In the genomic region with DNA sequence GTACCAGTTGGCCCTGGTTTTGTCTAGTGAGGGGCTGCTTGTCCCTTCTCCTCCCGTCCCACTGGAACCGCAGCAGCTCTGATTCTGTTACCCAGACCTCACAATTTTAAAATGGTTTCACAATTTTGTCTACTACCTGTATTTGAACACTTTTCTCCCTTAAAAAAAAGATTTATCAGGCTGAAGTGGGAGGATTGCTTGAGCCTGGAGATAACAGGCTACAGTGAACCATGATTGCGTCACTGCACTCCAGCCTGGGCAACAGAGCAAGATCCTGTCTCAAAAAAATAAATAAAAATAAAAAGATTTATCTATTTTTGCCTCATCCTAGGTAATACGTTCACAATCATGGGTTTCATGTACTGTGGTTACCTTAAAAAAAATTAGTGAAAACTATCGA, we compare ENCODE assay signal across 8 cellular contexts. TPM values are rescaled to one million over a fixed set of nuclear protein-coding genes. Genes with fewer than 3 reads are reported as not detected.
DNase-seq lines count a peak whose midpoint lies in the region; ATAC-seq and TF ChIP-seq lines count a peak whose summit lies in the region.

No MANE protein-coding gene starts in this region.

- ATAC-seq in activated T-cell treated with anti-CD3 and anti-CD28 coated beads, Interleukin-2, amount 50 U/mL, for 72 hours (replicated peaks in 1 of 2), result no peak
- ATAC-seq in stimulated activated naive B cell treated with anti-CD40 and anti-IgM and Interleukin-4, amounts not matched to agents 10 μg/mL and 1 μg/mL and 100 μg/mL, for 72 hours (replicated peaks), result no peak
- ATAC-seq in GM18519 (IDR thresholded peaks at IDR 0.05; ENCODE audit: low FRiP score, unreplicated experiment), result no peak
- no peak for ATAC-seq in HG03354 (IDR thresholded peaks at IDR 0.05; ENCODE audit: poor library complexity, severe bottlenecking, unreplicated experiment)

- peaks cover 4% of the 10 kb centered on the region for H3K36me3 ChIP-seq in iPS-15b (ENCODE audit: control insufficient read depth, insufficient read depth, low read length)

- no peak for TF ChIP-seq CTCF in HL-60 (IDR thresholded peaks at IDR 0.05; ENCODE audit: insufficient read depth, low read length)

- no peaks in the 10 kb centered on the region for H3K27me3 Mint-ChIP-seq in activated T-cell treated with anti-CD3 and anti-CD28 coated beads, Interleukin-2, amount 50 U/mL, for 72 hours (ENCODE audit: low read depth)
- H3K27me3 Mint-ChIP-seq in stimulated activated naive B cell treated with anti-CD40 and anti-IgM and Interleukin-4, amounts not matched to agents 10 μg/mL and 1 μg/mL and 100 μg/mL, for 72 hours, result no peaks in the 10 kb centered on the region

- H3K4me3 Mint-ChIP-seq in activated T-cell treated with anti-CD3 and anti-CD28 coated beads, Interleukin-2, amount 50 U/mL, for 72 hours, result peak overlapping the region; percentile 99 to 100
- peak overlapping the region; percentile 94 to 98 for H3K4me3 Mint-ChIP-seq in stimulated activated naive B cell treated with anti-CD40 and anti-IgM and Interleukin-4, amounts not matched to agents 10 μg/mL and 1 μg/mL and 100 μg/mL, for 72 hours

- H3K27me3 ChIP-seq in HL-60 (ENCODE audit: insufficient read depth, poor library complexity, severe bottlenecking), result no peaks in the 10 kb centered on the region
- no peaks in the 10 kb centered on the region for H3K27me3 ChIP-seq in iPS-15b (ENCODE audit: control insufficient read depth, insufficient read depth, low read length)

- H3K4me1 ChIP-seq in iPS-15b (ENCODE audit: control insufficient read depth, insufficient read depth, low read length), result peaks cover 11% of the 10 kb centered on the region

- H3K27ac Mint-ChIP-seq in activated T-cell treated with anti-CD3 and anti-CD28 coated beads, Interleukin-2, amount 50 U/mL, for 72 hours, result peak overlapping the region; percentile 96
- H3K27ac Mint-ChIP-seq in stimulated activated naive B cell treated with anti-CD40 and anti-IgM and Interleukin-4, amounts not matched to agents 10 μg/mL and 1 μg/mL and 100 μg/mL, for 72 hours, result peak overlapping the region; percentile 99

- H3K4me3 ChIP-seq in HL-60 (replicated peaks; ENCODE audit: insufficient read depth, low read length), result peak overlapping the region; percentile 67; the same call in 1 of the 2 replicates
- peak overlapping the region; percentile 85 for H3K4me3 ChIP-seq in iPS-15b (ENCODE audit: low read depth, low read length)

- no peaks in the 10 kb centered on the region for H3K9me3 Mint-ChIP-seq in activated T-cell treated with anti-CD3 and anti-CD28 coated beads, Interleukin-2, amount 50 U/mL, for 72 hours
- H3K9me3 Mint-ChIP-seq in stimulated activated naive B cell treated with anti-CD40 and anti-IgM and Interleukin-4, amounts not matched to agents 10 μg/mL and 1 μg/mL and 100 μg/mL, for 72 hours, result no peaks in the 10 kb centered on the region

- H3K9ac ChIP-seq in iPS-15b (ENCODE audit: low read depth, low read length), result peak overlapping the region; percentile 89

- DNase-seq in HL-60 (ENCODE audit: low read depth in 1 of 2, low spot score in 1 of 2) (no peak), DMS79 treated with DMSO at 0.1 percent for 48 hours (lab: John Stamatoyannopoulos, UW) (no peak), NCI-H345 treated with DMSO at 0.1 percent for 48 hours (lab: John Stamatoyannopoulos, UW; ENCODE audit: unreplicated experiment) (no peak)
- no peak for DNase-seq in activated T-cell treated with anti-CD3 and anti-CD28 coated beads, Interleukin-2, amount 50 U/mL, for 72 hours
- DNase-seq in stimulated activated naive B cell treated with anti-CD40 and anti-IgM and Interleukin-4, amounts not matched to agents 10 μg/mL and 1 μg/mL and 100 μg/mL, for 72 hours, result no peak

- H3K4me1 Mint-ChIP-seq in activated T-cell treated with anti-CD3 and anti-CD28 coated beads, Interleukin-2, amount 50 U/mL, for 72 hours (ENCODE audit: low read depth), result peaks cover 23% of the 10 kb centered on the region
- H3K4me1 Mint-ChIP-seq in stimulated activated naive B cell treated with anti-CD40 and anti-IgM and Interleukin-4, amounts not matched to agents 10 μg/mL and 1 μg/mL and 100 μg/mL, for 72 hours, result peaks cover 9 to 27% of the 10 kb centered on the region in 2 donors

- no peaks in the 10 kb centered on the region for H3K9me3 ChIP-seq in iPS-15b (ENCODE audit: control insufficient read depth, insufficient read depth, low read length)

- peak overlapping the region; percentile 84 for H3K27ac ChIP-seq in HL-60 (replicated peaks)

- H3K36me3 Mint-ChIP-seq in activated T-cell treated with anti-CD3 and anti-CD28 coated beads, Interleukin-2, amount 50 U/mL, for 72 hours (ENCODE audit: insufficient read depth in 2 of 2), result peaks cover 0 to 2% of the 10 kb centered on the region in 2 donors
- peaks cover 7 to 11% of the 10 kb centered on the region in 2 donors for H3K36me3 Mint-ChIP-seq in stimulated activated naive B cell treated with anti-CD40 and anti-IgM and Interleukin-4, amounts not matched to agents 10 μg/mL and 1 μg/mL and 100 μg/mL, for 72 hours

RNA-seq across cellular contexts. Expression of a gene that starts 1.4 kb away (rescaled TPM):
- 10 to 100 TPM; 16.3 to 19.9 TPM for total RNA-seq in activated T-cell treated with anti-CD3 and anti-CD28 coated beads, Interleukin-2, amount 50 U/mL, for 72 hours

RNA-seq across cellular contexts. Expression of a gene that starts 15.1 kb away (rescaled TPM):
- total RNA-seq in activated T-cell treated with anti-CD3 and anti-CD28 coated beads, Interleukin-2, amount 50 U/mL, for 72 hours, result 10 to 100 TPM in 1 of 2 donors, 1 to 10 TPM in 1; 9.2 to 10.9 TPM

RNA-seq across cellular contexts. Expression of a gene that starts 23.2 kb away (rescaled TPM):
- total RNA-seq in activated T-cell treated with anti-CD3 and anti-CD28 coated beads, Interleukin-2, amount 50 U/mL, for 72 hours, result 1 to 10 TPM in 1 of 2 donors, under 1 TPM in 1; 0.88 to 1.6 TPM

RNA-seq across cellular contexts. Expression of a gene that starts 24.4 kb away (rescaled TPM):
- total RNA-seq in activated T-cell treated with anti-CD3 and anti-CD28 coated beads, Interleukin-2, amount 50 U/mL, for 72 hours, result 100 to 1,000 TPM in 1 of 2 donors, 10 to 100 TPM in 1; 95.5 to 112 TPM

RNA-seq across cellular contexts. Expression of a gene that starts 27.3 kb away (rescaled TPM):
- total RNA-seq in activated T-cell treated with anti-CD3 and anti-CD28 coated beads, Interleukin-2, amount 50 U/mL, for 72 hours, result not detected
